Comparison of ENCODE assay signal across 1 cellular context in genomic region chr16:77877712-77878111, GRCh38.
TF ChIP-seq lines count a peak whose summit lies in the region.

No MANE protein-coding gene starts in this region.

TF ChIP-seq in K562, 482 proteins besides CTCF, POLR2A, EP300 and RAD21 (continued from another document):
- TF ChIP-seq, protein P1, sequence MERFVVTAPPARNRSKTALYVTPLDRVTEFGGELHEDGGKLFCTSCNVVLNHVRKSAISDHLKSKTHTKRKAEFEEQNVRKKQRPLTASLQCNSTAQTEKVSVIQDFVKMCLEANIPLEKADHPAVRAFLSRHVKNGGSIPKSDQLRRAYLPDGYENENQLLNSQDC (CRISPR knock-in tag; IDR thresholded peaks at IDR 0.05): no peak
- TF ChIP-seq, protein P2, sequence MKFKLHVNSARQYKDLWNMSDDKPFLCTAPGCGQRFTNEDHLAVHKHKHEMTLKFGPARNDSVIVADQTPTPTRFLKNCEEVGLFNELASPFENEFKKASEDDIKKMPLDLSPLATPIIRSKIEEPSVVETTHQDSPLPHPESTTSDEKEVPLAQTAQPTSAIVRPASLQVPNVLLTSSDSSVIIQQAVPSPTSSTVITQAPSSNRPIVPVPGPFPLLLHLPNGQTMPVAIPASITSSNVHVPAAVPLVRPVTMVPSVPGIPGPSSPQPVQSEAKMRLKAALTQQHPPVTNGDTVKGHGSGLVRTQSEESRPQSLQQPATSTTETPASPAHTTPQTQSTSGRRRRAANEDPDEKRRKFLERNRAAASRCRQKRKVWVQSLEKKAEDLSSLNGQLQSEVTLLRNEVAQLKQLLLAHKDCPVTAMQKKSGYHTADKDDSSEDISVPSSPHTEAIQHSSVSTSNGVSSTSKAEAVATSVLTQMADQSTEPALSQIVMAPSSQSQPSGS (CRISPR knock-in tag; IDR thresholded peaks at IDR 0.05): no peak
- TF ChIP-seq FOXO4 (CRISPR knock-in tag; IDR thresholded peaks at IDR 0.05): no peak
- peak; percentile 28; the same call in 1 of the 2 replicates for TF ChIP-seq JUN (IDR thresholded peaks at IDR 0.05; ENCODE audit: borderline replicate concordance, low read depth, low read length)
- TF ChIP-seq JUN (CRISPR knock-in tag; IDR thresholded peaks at IDR 0.05; ENCODE audit: borderline replicate concordance): no peak
- TF ChIP-seq CBX3 (IDR thresholded peaks at IDR 0.05; ENCODE audit: borderline replicate concordance in 1 of 2, low read length in 2 of 2): no peak
- TF ChIP-seq ATF3 (IDR thresholded peaks at IDR 0.05): peak; percentile 60
- no peak for TF ChIP-seq ATF3 (CRISPR knock-in tag; conservative IDR thresholded peaks at IDR 0.05)
- 0 out of 2 replicates have a peak, but pooled peaks have one; percentile 28 for TF ChIP-seq MEF2D (tag; conservative IDR thresholded peaks at IDR 0.05; ENCODE audit: low read depth)
- 0 out of 2 replicates have a peak, but pooled peaks have one; percentile 13 for TF ChIP-seq ARID1B (IDR thresholded peaks at IDR 0.05)
- peak; percentile 98 for TF ChIP-seq FOSL1 (tag; conservative IDR thresholded peaks at IDR 0.05)
TF ChIP-seq in K562: peak in this region for 7.
